In genomic region chrX:99798951-99799350, GRCh38 we compare ENCODE assay signal across 24 cellular contexts.
"Had no signal": no experiment of that assay in that cellular context is flagged by ENCODE, and none has a peak within 500 bp of the region (broad histone marks: within the 10 kb centered on the region; RNA-seq: fewer than 3 reads in every experiment).

No MANE protein-coding gene starts in this region.

- H3K9ac ChIP-seq: SK-N-SH had no signal

- H3K4me1 Mint-ChIP-seq: activated CD8-positive, alpha-beta memory T cell treated with anti-CD3 and anti-CD28 coated beads, Interleukin-2, amount 10 ng/mL, durations not matched to agents 7 days and 5 days; activated naive CD8-positive, alpha-beta T cell treated with anti-CD3 and anti-CD28 coated beads, Interleukin-2, amount 10 ng/mL, durations not matched to agents 7 days and 5 days had no signal

- H3K9me3 ChIP-seq: ascending aorta, MG63, SK-N-SH had no signal

- H3K9me3 Mint-ChIP-seq: activated naive CD8-positive, alpha-beta T cell treated with anti-CD3 and anti-CD28 coated beads, Interleukin-2, amount 10 ng/mL, durations not matched to agents 7 days and 5 days; activated T-cell treated with anti-CD3 and anti-CD28 coated beads, Interleukin-2, amount 50 U/mL, for 4 hours; T-helper 1 cell treated with Interleukin-12 subunit alpha and Interleukin-12 subunit beta and Interleukin-4 antibody, amounts not matched to agents 30 μg/mL and 1 μg/mL, for 36 hours had no signal

- DNase-seq: activated CD4-positive, alpha-beta T cell treated with anti-CD3 and anti-CD28 coated beads for 48 hours; activated CD4-positive, alpha-beta T cell treated with anti-CD3 and anti-CD28 coated beads, Interleukin-2, amount 50 U/mL, for 48 hours; activated CD8-positive, alpha-beta memory T cell treated with anti-CD3 and anti-CD28 coated beads, Interleukin-2, amount 10 ng/mL, durations not matched to agents 7 days and 5 days; activated gamma-delta T cell; activated naive CD4-positive, alpha-beta T cell treated with anti-CD3 and anti-CD28 coated beads, Interleukin-2, amount 50 U/mL, for 16 hours; activated naive CD8-positive, alpha-beta T cell treated with anti-CD3 and anti-CD28 coated beads, Interleukin-2, amount 10 ng/mL, durations not matched to agents 7 days and 5 days; activated T-cell treated with anti-CD3 and anti-CD28 coated beads, Interleukin-2, amount 50 U/mL, for 4 hours; adrenal gland; caudate nucleus; MG63; NCI-H1105; NCI-H1436; NCI-H1694 treated with DMSO at 0.1 percent for 48 hours; NCI-H2081; NCI-H510A treated with DMSO at 0.1 percent for 48 hours; NCI-H69; NK-92 treated with Interleukin-12 subunit alpha and Interleukin-12 subunit beta, amount 100 ng/mL, for 24 hours; OCI-M1; RPMI8226; SK-N-SH; SW 1271 had no signal

- H3K4me3 Mint-ChIP-seq: activated CD8-positive, alpha-beta memory T cell treated with anti-CD3 and anti-CD28 coated beads, Interleukin-2, amount 10 ng/mL, durations not matched to agents 7 days and 5 days; activated naive CD8-positive, alpha-beta T cell treated with anti-CD3 and anti-CD28 coated beads, Interleukin-2, amount 10 ng/mL, durations not matched to agents 7 days and 5 days; activated T-cell treated with anti-CD3 and anti-CD28 coated beads, Interleukin-2, amount 50 U/mL, for 4 hours; T-helper 1 cell treated with Interleukin-12 subunit alpha and Interleukin-12 subunit beta and Interleukin-4 antibody, amounts not matched to agents 30 μg/mL and 1 μg/mL, for 36 hours had no signal

- H3K27me3 Mint-ChIP-seq: activated CD8-positive, alpha-beta memory T cell treated with anti-CD3 and anti-CD28 coated beads, Interleukin-2, amount 10 ng/mL, durations not matched to agents 7 days and 5 days; activated naive CD8-positive, alpha-beta T cell treated with anti-CD3 and anti-CD28 coated beads, Interleukin-2, amount 10 ng/mL, durations not matched to agents 7 days and 5 days had no signal

- H3K27ac ChIP-seq: adrenal gland, ascending aorta, breast epithelium had no signal

- H3K4me2 ChIP-seq: SK-N-SH had no signal

- H3K4me3 ChIP-seq: adrenal gland, ascending aorta, breast epithelium, MG63 had no signal

- H3K27ac Mint-ChIP-seq: activated CD8-positive, alpha-beta memory T cell treated with anti-CD3 and anti-CD28 coated beads, Interleukin-2, amount 10 ng/mL, durations not matched to agents 7 days and 5 days; activated naive CD8-positive, alpha-beta T cell treated with anti-CD3 and anti-CD28 coated beads, Interleukin-2, amount 10 ng/mL, durations not matched to agents 7 days and 5 days; T-helper 1 cell treated with Interleukin-12 subunit alpha and Interleukin-12 subunit beta and Interleukin-4 antibody, amounts not matched to agents 30 μg/mL and 1 μg/mL, for 36 hours had no signal

- H3K27me3 ChIP-seq: ascending aorta, breast epithelium, MG63 had no signal

- H3K36me3 Mint-ChIP-seq: activated CD8-positive, alpha-beta memory T cell treated with anti-CD3 and anti-CD28 coated beads, Interleukin-2, amount 10 ng/mL, durations not matched to agents 7 days and 5 days; activated naive CD8-positive, alpha-beta T cell treated with anti-CD3 and anti-CD28 coated beads, Interleukin-2, amount 10 ng/mL, durations not matched to agents 7 days and 5 days had no signal

- H3K4me1 ChIP-seq: adrenal gland, ascending aorta, breast epithelium had no signal

- H3K36me3 ChIP-seq: adrenal gland, ascending aorta, breast epithelium, MG63 had no signal
